ENCODE assay signal across 1 cellular context in the genomic region with DNA sequence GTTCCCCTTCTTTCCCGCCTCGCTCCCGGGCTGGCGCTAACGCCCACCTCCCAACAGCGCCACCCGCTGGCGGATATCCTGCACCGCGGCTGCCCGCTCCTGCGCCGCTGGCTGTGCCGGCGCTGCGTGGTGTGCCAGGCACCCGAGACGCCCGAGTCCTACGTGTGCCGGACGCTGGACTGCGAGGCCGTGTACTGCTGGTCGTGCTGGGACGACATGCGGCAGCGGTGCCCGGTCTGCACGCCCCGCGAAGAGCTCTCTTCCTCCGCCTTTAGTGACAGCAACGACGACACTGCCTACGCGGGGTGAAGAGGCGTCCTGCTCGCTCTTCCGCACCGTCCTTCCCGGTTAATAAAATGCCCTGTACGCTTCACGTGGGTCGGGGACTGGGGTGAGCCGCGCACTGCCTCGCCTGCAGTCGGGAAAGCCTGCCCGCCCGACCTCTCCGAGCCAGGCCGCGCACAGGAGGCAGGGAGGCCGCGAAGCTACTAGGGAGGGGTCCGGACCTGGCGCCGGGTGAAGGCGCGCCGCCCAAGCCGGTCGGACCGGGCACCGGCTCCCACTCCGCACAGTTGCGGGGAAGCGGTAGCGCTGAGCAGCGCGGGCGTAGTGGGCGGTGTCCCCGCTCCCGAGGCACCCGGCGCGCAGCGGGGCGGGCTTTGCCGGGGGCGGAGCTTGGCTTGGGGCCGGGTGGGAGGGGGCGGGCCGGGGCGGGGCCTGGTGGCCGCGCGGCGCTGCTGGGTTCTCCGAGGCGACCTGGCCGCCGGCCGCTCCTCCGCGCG.
TF ChIP-seq lines count a peak whose summit lies in the region.

A gene with protein sequence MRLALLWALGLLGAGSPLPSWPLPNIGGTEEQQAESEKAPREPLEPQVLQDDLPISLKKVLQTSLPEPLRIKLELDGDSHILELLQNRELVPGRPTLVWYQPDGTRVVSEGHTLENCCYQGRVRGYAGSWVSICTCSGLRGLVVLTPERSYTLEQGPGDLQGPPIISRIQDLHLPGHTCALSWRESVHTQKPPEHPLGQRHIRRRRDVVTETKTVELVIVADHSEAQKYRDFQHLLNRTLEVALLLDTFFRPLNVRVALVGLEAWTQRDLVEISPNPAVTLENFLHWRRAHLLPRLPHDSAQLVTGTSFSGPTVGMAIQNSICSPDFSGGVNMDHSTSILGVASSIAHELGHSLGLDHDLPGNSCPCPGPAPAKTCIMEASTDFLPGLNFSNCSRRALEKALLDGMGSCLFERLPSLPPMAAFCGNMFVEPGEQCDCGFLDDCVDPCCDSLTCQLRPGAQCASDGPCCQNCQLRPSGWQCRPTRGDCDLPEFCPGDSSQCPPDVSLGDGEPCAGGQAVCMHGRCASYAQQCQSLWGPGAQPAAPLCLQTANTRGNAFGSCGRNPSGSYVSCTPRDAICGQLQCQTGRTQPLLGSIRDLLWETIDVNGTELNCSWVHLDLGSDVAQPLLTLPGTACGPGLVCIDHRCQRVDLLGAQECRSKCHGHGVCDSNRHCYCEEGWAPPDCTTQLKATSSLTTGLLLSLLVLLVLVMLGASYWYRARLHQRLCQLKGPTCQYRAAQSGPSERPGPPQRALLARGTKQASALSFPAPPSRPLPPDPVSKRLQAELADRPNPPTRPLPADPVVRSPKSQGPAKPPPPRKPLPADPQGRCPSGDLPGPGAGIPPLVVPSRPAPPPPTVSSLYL (plus strand): TSS at position 757 of the 782 bp plus-strand sequence. CDS start 71 bp downstream, outside the sequence.

TF ChIP-seq in HepG2, 621 proteins besides CTCF, POLR2A, EP300 and RAD21 (continued from another document and continues in another):
- TF ChIP-seq ZNF720 (CRISPR knock-in tag; IDR thresholded peaks at IDR 0.05) (no peak), TSC22D2 (CRISPR knock-in tag; IDR thresholded peaks at IDR 0.05; ENCODE audit: borderline replicate concordance) (no peak), ZC3H4 (CRISPR knock-in tag; IDR thresholded peaks at IDR 0.05; ENCODE audit: borderline replicate concordance) (no peak), ZNF326 (CRISPR knock-in tag; IDR thresholded peaks at IDR 0.05; ENCODE audit: borderline replicate concordance) (no peak), RFX5 (IDR thresholded peaks at IDR 0.05; ENCODE audit: low read depth, low read length) (no peak), SP2 (CRISPR knock-in tag; IDR thresholded peaks at IDR 0.05) (peak; percentile 53), MIER2 (CRISPR knock-in tag; IDR thresholded peaks at IDR 0.05) (0 out of 2 replicates have a peak, but pooled peaks have one; percentile 13), ZNF790 (CRISPR knock-in tag; IDR thresholded peaks at IDR 0.05; ENCODE audit: borderline replicate concordance) (peak; percentile 78; the same call in 1 of the 2 replicates), ZNF441 (CRISPR knock-in tag; IDR thresholded peaks at IDR 0.05; ENCODE audit: borderline replicate concordance) (no peak), ZNF737 (CRISPR knock-in tag; IDR thresholded peaks at IDR 0.05; ENCODE audit: borderline replicate concordance) (no peak), ZNF431 (CRISPR knock-in tag; IDR thresholded peaks at IDR 0.05; ENCODE audit: borderline replicate concordance, low read depth) (peak; percentile 30; the same call in 1 of the 2 replicates), ZNF446 (CRISPR knock-in tag; IDR thresholded peaks at IDR 0.05) (no peak), ZNF10 (CRISPR knock-in tag; IDR thresholded peaks at IDR 0.05; ENCODE audit: borderline replicate concordance, low read depth) (no peak), TCF7L2 (IDR thresholded peaks at IDR 0.05; ENCODE audit: low read depth, low read length) (no peak), ZBTB7A (CRISPR knock-in tag; IDR thresholded peaks at IDR 0.05) (0 out of 2 replicates have a peak, but pooled peaks have one; percentile 63), AGO2 (optimal IDR thresholded peaks at IDR 0.05; ENCODE audit: low read depth, low read length) (no peak), ZNF547 (CRISPR knock-in tag; IDR thresholded peaks at IDR 0.05) (peak; percentile 81; the same call in 1 of the 2 replicates), HNF4A (CRISPR knock-in tag; IDR thresholded peaks at IDR 0.05) (no peak), ZNF775 (CRISPR knock-in tag; IDR thresholded peaks at IDR 0.05; ENCODE audit: borderline replicate concordance) (no peak), ZNF232 (CRISPR knock-in tag; IDR thresholded peaks at IDR 0.05; ENCODE audit: borderline replicate concordance) (no peak), ZNF724P (CRISPR knock-in tag; IDR thresholded peaks at IDR 0.05; ENCODE audit: borderline replicate concordance) (no peak), GTF2F1 (IDR thresholded peaks at IDR 0.05; ENCODE audit: low read length) (no peak), NR3C1 (CRISPR knock-in tag; IDR thresholded peaks at IDR 0.05) (no peak), KAT8 (CRISPR knock-in tag; IDR thresholded peaks at IDR 0.05) (peak; percentile 76), TMF1 (CRISPR knock-in tag; IDR thresholded peaks at IDR 0.05; ENCODE audit: low read depth) (peak; percentile 26; the same call in 1 of the 2 replicates), ZMYM3 (CRISPR knock-in tag; IDR thresholded peaks at IDR 0.05) (peak; percentile 57; the same call in 1 of the 2 replicates), SP1 (IDR thresholded peaks at IDR 0.05) (no peak), SP1 (CRISPR knock-in tag; IDR thresholded peaks at IDR 0.05) (peak; percentile 88), NBN (conservative IDR thresholded peaks at IDR 0.05) (no peak), ZNF253 (CRISPR knock-in tag; IDR thresholded peaks at IDR 0.05; ENCODE audit: borderline replicate concordance) (0 out of 2 replicates have a peak, but pooled peaks have one; percentile 19), IRF2 (CRISPR knock-in tag; IDR thresholded peaks at IDR 0.05) (no peak), ZNF207 (IDR thresholded peaks at IDR 0.05; ENCODE audit: borderline replicate concordance) (no peak), ZKSCAN1 (IDR thresholded peaks at IDR 0.05; ENCODE audit: low read length) (no peak), SIX4 (CRISPR knock-in tag; IDR thresholded peaks at IDR 0.05) (no peak)
- TF ChIP-seq, protein P1, sequence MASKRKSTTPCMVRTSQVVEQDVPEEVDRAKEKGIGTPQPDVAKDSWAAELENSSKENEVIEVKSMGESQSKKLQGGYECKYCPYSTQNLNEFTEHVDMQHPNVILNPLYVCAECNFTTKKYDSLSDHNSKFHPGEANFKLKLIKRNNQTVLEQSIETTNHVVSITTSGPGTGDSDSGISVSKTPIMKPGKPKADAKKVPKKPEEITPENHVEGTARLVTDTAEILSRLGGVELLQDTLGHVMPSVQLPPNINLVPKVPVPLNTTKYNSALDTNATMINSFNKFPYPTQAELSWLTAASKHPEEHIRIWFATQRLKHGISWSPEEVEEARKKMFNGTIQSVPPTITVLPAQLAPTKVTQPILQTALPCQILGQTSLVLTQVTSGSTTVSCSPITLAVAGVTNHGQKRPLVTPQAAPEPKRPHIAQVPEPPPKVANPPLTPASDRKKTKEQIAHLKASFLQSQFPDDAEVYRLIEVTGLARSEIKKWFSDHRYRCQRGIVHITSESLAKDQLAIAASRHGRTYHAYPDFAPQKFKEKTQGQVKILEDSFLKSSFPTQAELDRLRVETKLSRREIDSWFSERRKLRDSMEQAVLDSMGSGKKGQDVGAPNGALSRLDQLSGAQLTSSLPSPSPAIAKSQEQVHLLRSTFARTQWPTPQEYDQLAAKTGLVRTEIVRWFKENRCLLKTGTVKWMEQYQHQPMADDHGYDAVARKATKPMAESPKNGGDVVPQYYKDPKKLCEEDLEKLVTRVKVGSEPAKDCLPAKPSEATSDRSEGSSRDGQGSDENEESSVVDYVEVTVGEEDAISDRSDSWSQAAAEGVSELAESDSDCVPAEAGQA (IDR thresholded peaks at IDR 0.05; ENCODE audit: low read depth), result no peak
- TF ChIP-seq, protein P1 (CRISPR knock-in tag; IDR thresholded peaks at IDR 0.05; ENCODE audit: borderline replicate concordance), result no peak
- TF ChIP-seq, protein P2, sequence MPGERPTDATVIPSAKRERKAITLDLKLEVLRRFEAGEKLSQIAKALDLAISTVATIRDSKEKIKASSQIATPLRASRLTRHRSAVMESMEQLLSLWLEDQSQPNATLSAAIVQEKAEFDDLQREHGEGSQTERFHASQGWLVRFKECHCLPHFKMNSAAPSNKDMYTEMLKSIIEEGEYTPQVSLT (CRISPR knock-in tag; IDR thresholded peaks at IDR 0.05; ENCODE audit: borderline replicate concordance, low read depth), result no peak; the same call in 1 of the 2 replicates
- TF ChIP-seq, protein P3, sequence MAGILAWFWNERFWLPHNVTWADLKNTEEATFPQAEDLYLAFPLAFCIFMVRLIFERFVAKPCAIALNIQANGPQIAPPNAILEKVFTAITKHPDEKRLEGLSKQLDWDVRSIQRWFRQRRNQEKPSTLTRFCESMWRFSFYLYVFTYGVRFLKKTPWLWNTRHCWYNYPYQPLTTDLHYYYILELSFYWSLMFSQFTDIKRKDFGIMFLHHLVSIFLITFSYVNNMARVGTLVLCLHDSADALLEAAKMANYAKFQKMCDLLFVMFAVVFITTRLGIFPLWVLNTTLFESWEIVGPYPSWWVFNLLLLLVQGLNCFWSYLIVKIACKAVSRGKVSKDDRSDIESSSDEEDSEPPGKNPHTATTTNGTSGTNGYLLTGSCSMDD (CRISPR knock-in tag; IDR thresholded peaks at IDR 0.05), result 0 out of 2 replicates have a peak, but pooled peaks have one; percentile 25
- TF ChIP-seq, protein P4, sequence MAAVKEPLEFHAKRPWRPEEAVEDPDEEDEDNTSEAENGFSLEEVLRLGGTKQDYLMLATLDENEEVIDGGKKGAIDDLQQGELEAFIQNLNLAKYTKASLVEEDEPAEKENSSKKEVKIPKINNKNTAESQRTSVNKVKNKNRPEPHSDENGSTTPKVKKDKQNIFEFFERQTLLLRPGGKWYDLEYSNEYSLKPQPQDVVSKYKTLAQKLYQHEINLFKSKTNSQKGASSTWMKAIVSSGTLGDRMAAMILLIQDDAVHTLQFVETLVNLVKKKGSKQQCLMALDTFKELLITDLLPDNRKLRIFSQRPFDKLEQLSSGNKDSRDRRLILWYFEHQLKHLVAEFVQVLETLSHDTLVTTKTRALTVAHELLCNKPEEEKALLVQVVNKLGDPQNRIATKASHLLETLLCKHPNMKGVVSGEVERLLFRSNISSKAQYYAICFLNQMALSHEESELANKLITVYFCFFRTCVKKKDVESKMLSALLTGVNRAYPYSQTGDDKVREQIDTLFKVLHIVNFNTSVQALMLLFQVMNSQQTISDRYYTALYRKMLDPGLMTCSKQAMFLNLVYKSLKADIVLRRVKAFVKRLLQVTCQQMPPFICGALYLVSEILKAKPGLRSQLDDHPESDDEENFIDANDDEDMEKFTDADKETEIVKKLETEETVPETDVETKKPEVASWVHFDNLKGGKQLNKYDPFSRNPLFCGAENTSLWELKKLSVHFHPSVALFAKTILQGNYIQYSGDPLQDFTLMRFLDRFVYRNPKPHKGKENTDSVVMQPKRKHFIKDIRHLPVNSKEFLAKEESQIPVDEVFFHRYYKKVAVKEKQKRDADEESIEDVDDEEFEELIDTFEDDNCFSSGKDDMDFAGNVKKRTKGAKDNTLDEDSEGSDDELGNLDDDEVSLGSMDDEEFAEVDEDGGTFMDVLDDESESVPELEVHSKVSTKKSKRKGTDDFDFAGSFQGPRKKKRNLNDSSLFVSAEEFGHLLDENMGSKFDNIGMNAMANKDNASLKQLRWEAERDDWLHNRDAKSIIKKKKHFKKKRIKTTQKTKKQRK (IDR thresholded peaks at IDR 0.05; ENCODE audit: low read length), result no peak
- TF ChIP-seq, protein P5, sequence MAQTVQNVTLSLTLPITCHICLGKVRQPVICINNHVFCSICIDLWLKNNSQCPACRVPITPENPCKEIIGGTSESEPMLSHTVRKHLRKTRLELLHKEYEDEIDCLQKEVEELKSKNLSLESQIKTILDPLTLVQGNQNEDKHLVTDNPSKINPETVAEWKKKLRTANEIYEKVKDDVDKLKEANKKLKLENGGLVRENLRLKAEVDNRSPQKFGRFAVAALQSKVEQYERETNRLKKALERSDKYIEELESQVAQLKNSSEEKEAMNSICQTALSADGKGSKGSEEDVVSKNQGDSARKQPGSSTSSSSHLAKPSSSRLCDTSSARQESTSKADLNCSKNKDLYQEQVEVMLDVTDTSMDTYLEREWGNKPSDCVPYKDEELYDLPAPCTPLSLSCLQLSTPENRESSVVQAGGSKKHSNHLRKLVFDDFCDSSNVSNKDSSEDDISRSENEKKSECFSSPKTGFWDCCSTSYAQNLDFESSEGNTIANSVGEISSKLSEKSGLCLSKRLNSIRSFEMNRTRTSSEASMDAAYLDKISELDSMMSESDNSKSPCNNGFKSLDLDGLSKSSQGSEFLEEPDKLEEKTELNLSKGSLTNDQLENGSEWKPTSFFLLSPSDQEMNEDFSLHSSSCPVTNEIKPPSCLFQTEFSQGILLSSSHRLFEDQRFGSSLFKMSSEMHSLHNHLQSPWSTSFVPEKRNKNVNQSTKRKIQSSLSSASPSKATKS (CRISPR knock-in tag; IDR thresholded peaks at IDR 0.05), result no peak
- TF ChIP-seq, protein P6, sequence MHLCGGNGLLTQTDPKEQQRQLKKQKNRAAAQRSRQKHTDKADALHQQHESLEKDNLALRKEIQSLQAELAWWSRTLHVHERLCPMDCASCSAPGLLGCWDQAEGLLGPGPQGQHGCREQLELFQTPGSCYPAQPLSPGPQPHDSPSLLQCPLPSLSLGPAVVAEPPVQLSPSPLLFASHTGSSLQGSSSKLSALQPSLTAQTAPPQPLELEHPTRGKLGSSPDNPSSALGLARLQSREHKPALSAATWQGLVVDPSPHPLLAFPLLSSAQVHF (CRISPR knock-in tag; IDR thresholded peaks at IDR 0.05), result no peak
- TF ChIP-seq, protein P7, sequence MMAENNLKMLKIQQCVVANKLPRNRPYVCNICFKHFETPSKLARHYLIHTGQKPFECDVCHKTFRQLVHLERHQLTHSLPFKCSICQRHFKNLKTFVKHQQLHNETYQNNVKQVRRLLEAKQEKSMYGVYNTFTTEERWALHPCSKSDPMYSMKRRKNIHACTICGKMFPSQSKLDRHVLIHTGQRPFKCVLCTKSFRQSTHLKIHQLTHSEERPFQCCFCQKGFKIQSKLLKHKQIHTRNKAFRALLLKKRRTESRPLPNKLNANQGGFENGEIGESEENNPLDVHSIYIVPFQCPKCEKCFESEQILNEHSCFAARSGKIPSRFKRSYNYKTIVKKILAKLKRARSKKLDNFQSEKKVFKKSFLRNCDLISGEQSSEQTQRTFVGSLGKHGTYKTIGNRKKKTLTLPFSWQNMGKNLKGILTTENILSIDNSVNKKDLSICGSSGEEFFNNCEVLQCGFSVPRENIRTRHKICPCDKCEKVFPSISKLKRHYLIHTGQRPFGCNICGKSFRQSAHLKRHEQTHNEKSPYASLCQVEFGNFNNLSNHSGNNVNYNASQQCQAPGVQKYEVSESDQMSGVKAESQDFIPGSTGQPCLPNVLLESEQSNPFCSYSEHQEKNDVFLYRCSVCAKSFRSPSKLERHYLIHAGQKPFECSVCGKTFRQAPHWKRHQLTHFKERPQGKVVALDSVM (CRISPR knock-in tag; IDR thresholded peaks at IDR 0.05), result peak; percentile 58; the same call in 1 of the 2 replicates
